In the genomic region with DNA sequence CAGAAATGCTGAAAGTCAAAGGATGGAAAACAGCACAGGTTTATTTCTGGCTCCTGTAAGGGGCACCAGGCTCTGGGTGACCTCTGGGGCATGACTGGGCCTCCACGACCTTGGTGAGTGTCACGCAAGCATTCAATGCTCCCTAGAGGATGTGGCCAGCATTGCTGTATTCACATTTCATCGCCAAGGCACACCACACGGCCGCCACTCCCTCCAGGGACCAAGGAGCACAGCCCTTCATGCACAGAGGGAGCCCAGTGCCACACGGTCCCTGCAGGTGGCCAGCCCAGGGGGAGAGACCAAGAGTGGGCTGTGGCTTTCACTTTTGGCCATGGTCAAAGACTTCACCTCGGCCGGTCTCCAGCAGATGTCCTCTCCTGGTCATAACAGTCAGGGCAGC, we compare ENCODE assay signal across 9 cellular contexts.
DNase-seq lines count a peak whose midpoint lies in the region; ATAC-seq and TF ChIP-seq lines count a peak whose summit lies in the region.
"Had no signal": no experiment of that assay in that cellular context is flagged by ENCODE, and none has a peak within 500 bp of the region (broad histone marks: within the 10 kb centered on the region; RNA-seq: fewer than 3 reads in every experiment).

No MANE protein-coding gene starts in this region.

- H3K9me3 ChIP-seq in BLaER1 treated with 17β-estradiol and CSF1 and Interleukin-3, amounts not matched to agents 10 nM and 100 nM (replicated peaks in 1 of 11): no peaks in the 10 kb centered on the region
- no peaks in the 10 kb centered on the region for H3K9me3 ChIP-seq in osteoblast (ENCODE audit: low read depth, low read length)
- H3K9me3 ChIP-seq: Caco-2 had no signal

- peak overlapping the region in 1 of 11 experiments; percentile 25; a peak in 1 of 22 replicates for H3K9ac ChIP-seq in BLaER1 treated with 17β-estradiol and CSF1 and Interleukin-3, amounts not matched to agents 10 nM and 100 nM

- peaks cover 3% of the 10 kb centered on the region; the same call in 1 of the 3 replicates for H3K36me3 Mint-ChIP-seq in GM23338 (ENCODE audit: low read depth)

- ATAC-seq in GM23338: peak; percentile 76
- ATAC-seq in left lobe of liver: peak; percentile 20
- no peak for ATAC-seq in GM21737 (IDR thresholded peaks at IDR 0.05; ENCODE audit: unreplicated experiment)
- ATAC-seq in HG02852 (IDR thresholded peaks at IDR 0.05; ENCODE audit: unreplicated experiment): no peak

- no peaks in the 10 kb centered on the region for H3F3A ChIP-seq in GM23338 (replicated peaks; ENCODE audit: low read depth)

- H2AFZ ChIP-seq in GM23338 (no peak overlapping the region), osteoblast (ENCODE audit: low read length) (no peak overlapping the region)

- peaks cover 0 to 24% (median 9%) of the 10 kb centered on the region in 10 experiments; a peak in 13 of 20 replicates for H3K4me1 ChIP-seq in BLaER1 treated with 17β-estradiol and CSF1 and Interleukin-3, amounts not matched to agents 10 nM and 100 nM
- H3K4me1 ChIP-seq in GM23338 (ENCODE audit: insufficient read depth) (no peaks in the 10 kb centered on the region; the same call in 1 of the 2 replicates), osteoblast (ENCODE audit: insufficient read depth, low read length) (peaks cover 6% of the 10 kb centered on the region)
- H3K4me1 ChIP-seq: Caco-2 had no signal

- no peak overlapping the region for H3K4me3 Mint-ChIP-seq in GM23338

- no peak overlapping the region for H3K4me3 ChIP-seq in BLaER1 treated with 17β-estradiol and CSF1 and Interleukin-3, amounts not matched to agents 10 nM and 100 nM
- H3K4me3 ChIP-seq in GM23338 (no peak overlapping the region), osteoblast (ENCODE audit: insufficient read depth, low read length) (no peak overlapping the region)

- no peaks in the 10 kb centered on the region for H3K9me2 ChIP-seq in GM23338 (ENCODE audit: insufficient read depth)

- TF ChIP-seq CTCF in GM23338 (conservative IDR thresholded peaks at IDR 0.05; ENCODE audit: low read depth in 2 of 2) (peak; percentile 32 to 60; a peak in 3 of 4 replicates), osteoblast (IDR thresholded peaks at IDR 0.05; ENCODE audit: extremely low read depth, low read depth, low read length) (no peak)

- peaks cover 13% of the 10 kb centered on the region for H3K27me3 Mint-ChIP-seq in GM23338 (ENCODE audit: insufficient read depth, low read depth, poor library complexity)

- H3K79me2 ChIP-seq in GM23338 (replicated peaks; ENCODE audit: insufficient read depth) (no peaks in the 10 kb centered on the region), osteoblast (ENCODE audit: insufficient read depth, low read length) (no peaks in the 10 kb centered on the region)

- H3K27ac ChIP-seq in BLaER1 treated with 17β-estradiol and CSF1 and Interleukin-3, amounts not matched to agents 10 nM and 100 nM: no peak overlapping the region
- H3K27ac ChIP-seq in GM23338 (ENCODE audit: low read depth) (no peak overlapping the region), osteoblast (ENCODE audit: low read depth, low read length) (no peak overlapping the region)

- peaks cover 0 to 10% (median 0%) of the 10 kb centered on the region in 11 experiments; a peak in 3 of 22 replicates for H3K27me3 ChIP-seq in BLaER1 treated with 17β-estradiol and CSF1 and Interleukin-3, amounts not matched to agents 10 nM and 100 nM
- H3K27me3 ChIP-seq in GM23338 (ENCODE audit: insufficient read depth) (no peaks in the 10 kb centered on the region), osteoblast (ENCODE audit: insufficient read depth, low read length) (no peaks in the 10 kb centered on the region)

- H4K20me1 ChIP-seq in BLaER1 treated with 17β-estradiol and CSF1 and Interleukin-3, amounts not matched to agents 10 nM and 100 nM: peaks cover 0 to 21% (median 0%) of the 10 kb centered on the region in 11 experiments; a peak in 3 of 22 replicates
- no peaks in the 10 kb centered on the region for H4K20me1 ChIP-seq in GM23338 (replicated peaks; ENCODE audit: insufficient read depth)
- H4K20me1 ChIP-seq in osteoblast (ENCODE audit: insufficient read depth, low read length): no peaks in the 10 kb centered on the region

- no peak overlapping the region for H3K27ac Mint-ChIP-seq in GM23338

- peak overlapping the region in 10 of 11 experiments; percentile 2 to 69 (median 58); a peak in 18 of 22 replicates for H3K4me2 ChIP-seq in BLaER1 treated with 17β-estradiol and CSF1 and Interleukin-3, amounts not matched to agents 10 nM and 100 nM
- H3K4me2 ChIP-seq in GM23338 (no peak overlapping the region), osteoblast (ENCODE audit: insufficient read depth, low read length) (no peak overlapping the region)

- peaks cover 31% of the 10 kb centered on the region for H3K4me1 Mint-ChIP-seq in GM23338

- H3K36me3 ChIP-seq in BLaER1 treated with 17β-estradiol and CSF1 and Interleukin-3, amounts not matched to agents 10 nM and 100 nM: no peaks in the 10 kb centered on the region
- H3K36me3 ChIP-seq in GM23338 (ENCODE audit: insufficient read depth) (no peaks in the 10 kb centered on the region), osteoblast (ENCODE audit: insufficient read depth, low read length) (no peaks in the 10 kb centered on the region)

- H3K9me3 Mint-ChIP-seq in GM23338: peaks cover 6% of the 10 kb centered on the region; the same call in 1 of the 3 replicates

- DNase-seq in GM23338 (ENCODE audit: low spot score) (peak; percentile 58), RPMI7951 (ENCODE audit: low read depth) (peak; percentile 17), left lobe of liver (ENCODE audit: low spot score) (no peak), GF-D8 (lab: John Stamatoyannopoulos, UW) (no peak), osteoblast (ENCODE audit: insufficient read length, low spot score, missing footprints) (no peak)

TF ChIP-seq in GM23338, 12 proteins besides CTCF, POLR2A, EP300 and RAD21 (continues in another document):
- no peak for TF ChIP-seq ETS1 (IDR thresholded peaks at IDR 0.05)
- no peak for TF ChIP-seq JUNB (IDR thresholded peaks at IDR 0.05; ENCODE audit: unreplicated experiment)
- no peak for TF ChIP-seq EZH2phosphoT487 (IDR thresholded peaks at IDR 0.05; ENCODE audit: unreplicated experiment)
- TF ChIP-seq NANOG (IDR thresholded peaks at IDR 0.05; ENCODE audit: borderline replicate concordance): no peak
- TF ChIP-seq ZNF331 (CRISPR knock-in tag; IDR thresholded peaks at IDR 0.05; ENCODE audit: low read depth): no peak

Comparison
In these comparisons a context has a peak if more than half of its experiments do, and no peak if none do; other contexts are left out.
1. H3K4me2 ChIP-seq: peak in BLaER1 treated with 17β-estradiol and CSF1 and Interleukin-3, amounts not matched to agents 10 nM and 100 nM (10 of 11); none in GM23338 (single experiment) and osteoblast (single experiment).
2. ATAC-seq: peak in GM23338 (single experiment) and left lobe of liver (single experiment); none in GM21737 (single experiment) and HG02852 (single experiment).
3. DNase-seq: peak in GM23338 (single experiment) and RPMI7951 (single experiment); none in left lobe of liver (single experiment), GF-D8 (single experiment) and osteoblast (single experiment).